1 cellular context compared by ENCODE assay signal in genomic region chr19:38251564-38252051, GRCh38.
TF ChIP-seq lines count a peak whose summit lies in the region.

No MANE protein-coding gene starts in this region.

TF ChIP-seq in endothelial cell of umbilical vein, 7 proteins besides CTCF, POLR2A, EP300 and RAD21:
- TF ChIP-seq GATA2 (IDR thresholded peaks at IDR 0.05; ENCODE audit: insufficient read depth, insufficient read length, low read depth, low read length) (no peak), JUN (IDR thresholded peaks at IDR 0.05; ENCODE audit: borderline replicate concordance, insufficient read depth, insufficient read length, low read depth) (no peak), POLR2AphosphoS5 (IDR thresholded peaks at IDR 0.05; ENCODE audit: insufficient read depth, low read depth, low read length) (no peak)
TF ChIP-seq in endothelial cell of umbilical vein: peak in this region for 0.
